1 cellular context compared by ENCODE assay signal in genomic region chr10:78033623-78034470, GRCh38.
TF ChIP-seq lines count a peak whose summit lies in the region.

Gene RPS24 (plus strand): TSS chr10:78033863. CDS start chr10:78033902, 39 bp downstream.

TF ChIP-seq in K562, 482 proteins besides CTCF, POLR2A, EP300 and RAD21 (continued from another document and continues in another):
- TF ChIP-seq CTCFL (IDR thresholded peaks at IDR 0.05; ENCODE audit: borderline replicate concordance, insufficient read depth, low read depth, low read length, poor library complexity, severe bottlenecking) (no peak), MLX (CRISPR knock-in tag; conservative IDR thresholded peaks at IDR 0.05) (peak in 1 of 2 experiments; percentile 81; a peak in 1 of 4 replicates), HNRNPUL1 (IDR thresholded peaks at IDR 0.05; ENCODE audit: low read length) (no peak), MED1 (CRISPR knock-in tag; IDR thresholded peaks at IDR 0.05; ENCODE audit: borderline replicate concordance) (no peak; the same call in 1 of the 2 replicates), ZNF785 (CRISPR knock-in tag; IDR thresholded peaks at IDR 0.05) (no peak), LEF1 (IDR thresholded peaks at IDR 0.05) (no peak; the same call in 1 of the 2 replicates), ZNF77 (CRISPR knock-in tag; IDR thresholded peaks at IDR 0.05) (no peak), PREB (CRISPR knock-in tag; IDR thresholded peaks at IDR 0.05) (no peak), ZNF592 (IDR thresholded peaks at IDR 0.05) (no peak), GABPB2 (CRISPR knock-in tag; conservative IDR thresholded peaks at IDR 0.05) (no peak), ZBTB26 (CRISPR knock-in tag; IDR thresholded peaks at IDR 0.05) (no peak), CHD2 (IDR thresholded peaks at IDR 0.05; ENCODE audit: low read depth, low read length) (peak; percentile 48; the same call in 1 of the 2 replicates), REST (CRISPR knock-in tag; IDR thresholded peaks at IDR 0.05; ENCODE audit: low read depth) (no peak), SMAD1 (IDR thresholded peaks at IDR 0.05; ENCODE audit: low read depth, low read length, partially characterized antibody) (peak; percentile 93), ZNF354B (CRISPR knock-in tag; IDR thresholded peaks at IDR 0.05) (no peak), ZNF239 (CRISPR knock-in tag; IDR thresholded peaks at IDR 0.05) (no peak), ZNF586 (CRISPR knock-in tag; conservative IDR thresholded peaks at IDR 0.05) (no peak), HNRNPLL (IDR thresholded peaks at IDR 0.05; ENCODE audit: low read depth, low read length, poor library complexity, severe bottlenecking) (peak; percentile 68), SLC30A9 (CRISPR knock-in tag; IDR thresholded peaks at IDR 0.05) (no peak), ID3 (CRISPR knock-in tag; IDR thresholded peaks at IDR 0.05) (no peak), ID3 (tag; IDR thresholded peaks at IDR 0.05) (peak; percentile 77), ZNF146 (CRISPR knock-in tag; IDR thresholded peaks at IDR 0.05; ENCODE audit: unreplicated experiment) (no peak), ETS2 (tag; IDR thresholded peaks at IDR 0.05; ENCODE audit: borderline replicate concordance, poor library complexity, severe bottlenecking) (no peak), TSC22D4 (tag; IDR thresholded peaks at IDR 0.05) (no peak), ZBTB2 (IDR thresholded peaks at IDR 0.05) (peak; percentile 82; the same call in 1 of the 2 replicates), KDM4B (IDR thresholded peaks at IDR 0.05; ENCODE audit: borderline replicate concordance in 2 of 2, low read depth in 1 of 2) (no peak), ZNF318 (IDR thresholded peaks at IDR 0.05; ENCODE audit: borderline replicate concordance in 1 of 2, low read depth in 1 of 2) (peak in 1 of 2 experiments; percentile 88; a peak in 2 of 4 replicates), NR2C2 (CRISPR knock-in tag; IDR thresholded peaks at IDR 0.05) (peak; percentile 62; the same call in 1 of the 2 replicates), NR2C2 (tag; IDR thresholded peaks at IDR 0.05) (peak; percentile 53; the same call in 1 of the 2 replicates), SREBF1 (IDR thresholded peaks at IDR 0.05; ENCODE audit: borderline replicate concordance, low read depth, low read length) (no peak), TBP (optimal IDR thresholded peaks at IDR 0.05; ENCODE audit: low read depth, low read length) (no peak), CCAR2 (IDR thresholded peaks at IDR 0.05; ENCODE audit: low read depth, low read length) (no peak), IFI16 (CRISPR knock-in tag; IDR thresholded peaks at IDR 0.05) (no peak), CHD1 (IDR thresholded peaks at IDR 0.05; ENCODE audit: low read length) (peak; percentile 88), DPF2 (IDR thresholded peaks at IDR 0.05) (no peak)
